In genomic region chr3:7959094-7959493, GRCh38 we compare ENCODE assay signal across 36 cellular contexts.
"Had no signal": no experiment of that assay in that cellular context is flagged by ENCODE, and none has a peak within 500 bp of the region (broad histone marks: within the 10 kb centered on the region; RNA-seq: fewer than 3 reads in every experiment).

No MANE protein-coding gene starts in this region.

- DNase-seq: Karpas-422, Kasumi-1, MG63, MM.1S, MV-4-11, NCI-H1048, NCI-H1092, NCI-H1092 treated with DMSO at 0.1 percent for 48 hours, NCI-H1105, NCI-H1105 treated with DMSO at 0.1 percent for 48 hours, NCI-H1417, NCI-H1417 treated with DMSO at 0.1 percent for 48 hours, NCI-H1436, NCI-H1436 treated with DMSO at 0.1 percent for 48 hours, NCI-H146, NCI-H1694, NCI-H1694 treated with DMSO at 0.1 percent for 48 hours, NCI-H187, NCI-H187 treated with DMSO at 0.1 percent for 48 hours, NCI-H1930, NCI-H2029, NCI-H2029 treated with DMSO at 0.1 percent for 48 hours, NCI-H2081, NCI-H2081 treated with DMSO at 0.1 percent for 48 hours, NCI-H2107, NCI-H2171, NCI-H2171 treated with DMSO at 0.1 percent for 48 hours, NCI-H2227 treated with DMSO at 0.1 percent for 48 hours, NCI-H226, NCI-H345, NCI-H446, NCI-H446 treated with DMSO at 0.1 percent for 48 hours, NCI-H510A, NCI-H510A treated with DMSO at 0.1 percent for 48 hours, NCI-H524, NCI-H524 treated with DMSO at 0.1 percent for 48 hours had no signal

- H3K9me3 ChIP-seq: MG63 had no signal

- H3K27me3 ChIP-seq: MG63 had no signal

- H3K4me3 ChIP-seq: MG63 had no signal

- H3K36me3 ChIP-seq: MG63 had no signal
